Comparison of ENCODE assay signal across 9 cellular contexts in genomic region chr19:12333162-12334159, GRCh38. TPM values are rescaled to one million over a fixed set of nuclear protein-coding genes. Genes with fewer than 3 reads are reported as not detected.
DNase-seq lines count a peak whose midpoint lies in the region; ATAC-seq and TF ChIP-seq lines count a peak whose summit lies in the region.
"Had no signal": no experiment of that assay in that cellular context is flagged by ENCODE, and none has a peak within 500 bp of the region (broad histone marks: within the 10 kb centered on the region; RNA-seq: fewer than 3 reads in every experiment).

ZNF563 (minus strand) TSS chr19:12333633; CDS start chr19:12333482, 151 bp downstream.

- DNase-seq in AG08396 (ENCODE audit: low spot score) = peak; percentile 96
- peak; percentile 25 for DNase-seq in NCI-H446 treated with DMSO at 0.1 percent for 48 hours (lab: John Stamatoyannopoulos, UW)
- DNase-seq in activated CD4-positive, alpha-beta T cell treated with anti-CD3 and anti-CD28 coated beads, Interleukin-2, amount 50 U/mL, for 4 hours = peak; percentile 98 to 99
- peak; percentile 92 for DNase-seq in dermis blood vessel endothelial cell
- peak; percentile 95 to 98 for DNase-seq in left lung
- peak; percentile 99 for DNase-seq in stimulated activated CD4-positive, alpha-beta T cell treated with anti-CD3 and anti-CD28 coated beads, Interleukin-2, amount 100 ng/mL, for 24 hours

- H3K4me1 ChIP-seq in left lung = peaks cover 5 to 23% of the 10 kb centered on the region in 2 donors

- peak; percentile 75 for ATAC-seq in GM18873 (IDR thresholded peaks at IDR 0.05; ENCODE audit: low FRiP score, unreplicated experiment)
- peak; percentile 78 for ATAC-seq in HG03135 (IDR thresholded peaks at IDR 0.05; ENCODE audit: unreplicated experiment)
- ATAC-seq in left lung = peak; percentile 99
- ATAC-seq: HCT116 had no signal

- no peak for TF ChIP-seq CTCF in left lung (IDR thresholded peaks at IDR 0.05)

- peak within 1 kb of the TSS; percentile 92 to 94 for H3K27ac ChIP-seq in left lung

- H3K4me3 ChIP-seq in left lung = peak within 1 kb of the TSS; percentile 73 to 87

- H3K9me3 ChIP-seq in left lung = no peaks in the 10 kb centered on the region

- no peaks in the 10 kb centered on the region for H3K36me3 ChIP-seq in left lung

- H3K27me3 ChIP-seq in left lung = no peaks in the 10 kb centered on the region

- intact Hi-C loops in left lung (cut with DNase I) = no loop called here

RNA-seq across cellular contexts. Expression of gene ZNF563, which starts in this region (rescaled TPM):
- total RNA-seq in dermis blood vessel endothelial cell (2.2 TPM in 2 replicates), left lung (1 to 10 TPM; 4.0 to 4.1 TPM)

Comparison
In these comparisons a context has a peak if more than half of its experiments do, and no peak if none do; other contexts are left out.
1. Peak in every context shown above with its lines: DNase-seq, ATAC-seq, H3K4me3 ChIP-seq and H3K27ac ChIP-seq.
2. DNase-seq: peak in every context shown above with its lines; median percentile 99 in stimulated activated CD4-positive, alpha-beta T cell treated with anti-CD3 and anti-CD28 coated beads, Interleukin-2, amount 100 ng/mL, for 24 hours; 98 in activated CD4-positive, alpha-beta T cell treated with anti-CD3 and anti-CD28 coated beads, Interleukin-2, amount 50 U/mL, for 4 hours; 96 in left lung; 96 in AG08396; 92 in dermis blood vessel endothelial cell; 25 in NCI-H446 treated with DMSO at 0.1 percent for 48 hours.